In the genomic region with DNA sequence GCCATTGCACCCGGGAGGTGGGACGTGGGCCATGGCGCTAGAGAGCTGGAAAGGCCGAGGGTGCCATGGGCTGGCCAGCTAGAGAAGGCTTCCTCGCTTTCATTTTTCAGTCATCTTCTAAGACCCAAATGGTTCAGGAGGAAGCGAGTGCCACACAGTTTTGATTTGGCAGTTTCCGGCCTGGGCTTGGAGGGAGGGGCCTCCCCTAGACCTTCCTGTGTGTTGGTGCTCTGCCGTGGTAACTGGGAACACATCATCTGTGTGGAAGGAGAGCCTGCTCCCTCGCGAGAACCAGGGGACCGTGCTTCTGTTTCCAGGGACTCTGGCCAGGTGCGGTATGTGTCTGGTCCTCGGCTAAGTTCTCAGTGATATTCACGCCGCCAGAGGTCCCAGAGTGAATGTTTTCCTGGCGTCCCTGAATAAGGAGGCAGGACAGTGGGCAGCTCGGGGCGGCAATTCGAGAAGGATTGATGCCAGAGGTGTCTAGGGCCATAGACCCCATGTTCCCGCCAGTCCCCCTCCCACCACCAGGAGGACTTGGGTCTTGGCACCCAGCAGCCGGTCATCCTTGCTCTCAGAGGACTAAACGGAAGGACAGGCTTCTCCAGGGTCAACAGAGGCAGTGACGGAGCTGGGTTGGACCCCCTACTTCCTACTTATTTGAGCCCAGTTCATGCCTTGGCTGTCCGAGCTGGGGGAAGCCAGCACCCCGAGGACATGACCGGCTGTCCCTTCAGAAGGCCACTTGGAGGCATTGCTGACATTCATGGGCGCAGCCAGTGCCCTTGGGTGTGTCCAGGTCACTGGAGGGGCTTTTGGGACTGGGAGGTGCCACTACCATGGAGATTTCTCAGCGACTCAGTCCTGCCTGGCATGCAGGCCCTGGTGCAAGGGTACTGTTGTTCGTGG, we compare ENCODE assay signal across 9 cellular contexts. TPM values are rescaled to one million over a fixed set of nuclear protein-coding genes. Genes with fewer than 3 reads are reported as not detected.
DNase-seq lines count a peak whose midpoint lies in the region; ATAC-seq, FAIRE-seq and TF ChIP-seq lines count a peak whose summit lies in the region.
"Had no signal": no experiment of that assay in that cellular context is flagged by ENCODE, and none has a peak within 500 bp of the region (broad histone marks: within the 10 kb centered on the region; RNA-seq: fewer than 3 reads in every experiment).

No MANE protein-coding gene starts in this region.

- H3K9me3 ChIP-seq in CD8-positive, alpha-beta T cell (ENCODE audit: low read length) = no peaks in the 10 kb centered on the region

- POLR2A ChIA-PET in CD8-positive, alpha-beta T cell (lab: Charles Lee) = interaction anchor here (3.0 kb wide), 1 partner anchor 31 kb away, joined by 32 read pairs; no protein-coding TSS in a partner anchor

- no peak for TF ChIP-seq CTCF in CD8-positive, alpha-beta T cell (IDR thresholded peaks at IDR 0.05)
- TF ChIP-seq CTCF in D721Med (IDR thresholded peaks at IDR 0.05; ENCODE audit: insufficient read depth, missing control alignments) = no peak

- H3K4me1 ChIP-seq in CD8-positive, alpha-beta T cell (ENCODE audit: insufficient read depth, low read length) = peaks cover 35% of the 10 kb centered on the region

- peaks cover 46% of the 10 kb centered on the region for H3K4me1 Mint-ChIP-seq in CD8-positive, alpha-beta T cell (ENCODE audit: low read depth)
- peaks cover 25% of the 10 kb centered on the region for H3K4me1 Mint-ChIP-seq in activated naive CD8-positive, alpha-beta T cell treated with anti-CD3 and anti-CD28 coated beads for 36 hours

- peak overlapping the region; percentile 99 for H3K27ac ChIP-seq in CD8-positive, alpha-beta T cell (ENCODE audit: low read depth, low read length)
- H3K27ac ChIP-seq: HL-60 had no signal

- intact Hi-C loops in CD8-positive, alpha-beta T cell (cut with DNase I, micrococcal nuclease) = loop anchor here (5.0 to 10.0 kb wide), 3 partner anchors 560 to 790 kb away; partner anchors contain the start of genes CAMTA1 (in 1 of the 2), KLHL21 (in 1 of the 2), NOL9 (in 1 of the 2) and TAS1R1 (in 1 of the 2)

- peaks cover 13% of the 10 kb centered on the region for H3K36me3 Mint-ChIP-seq in CD8-positive, alpha-beta T cell
- H3K36me3 Mint-ChIP-seq in activated naive CD8-positive, alpha-beta T cell treated with anti-CD3 and anti-CD28 coated beads for 36 hours = peaks cover 2% of the 10 kb centered on the region

- CTCF ChIA-PET in CD8-positive, alpha-beta T cell (lab: Charles Lee) = interaction anchor here (1.3 to 3.1 kb wide), 2 partner anchors 30 to 32 kb away, joined by 3 to 11 read pairs; no protein-coding TSS in a partner anchor

- peak overlapping the region; percentile 87 for H3K4me3 ChIP-seq in CD8-positive, alpha-beta T cell (ENCODE audit: low read depth, low read length)

- peak overlapping the region; percentile 96 for H3K4me3 Mint-ChIP-seq in CD8-positive, alpha-beta T cell
- H3K4me3 Mint-ChIP-seq in activated naive CD8-positive, alpha-beta T cell treated with anti-CD3 and anti-CD28 coated beads for 36 hours = peak overlapping the region; percentile 99

- H3K27ac Mint-ChIP-seq in CD8-positive, alpha-beta T cell = peak overlapping the region; percentile 85
- peak overlapping the region; percentile 92 for H3K27ac Mint-ChIP-seq in activated naive CD8-positive, alpha-beta T cell treated with anti-CD3 and anti-CD28 coated beads for 36 hours

- no peaks in the 10 kb centered on the region for H3K27me3 ChIP-seq in CD8-positive, alpha-beta T cell (ENCODE audit: insufficient read depth, low read length)

- no peaks in the 10 kb centered on the region for H3K27me3 Mint-ChIP-seq in CD8-positive, alpha-beta T cell (ENCODE audit: low read depth)
- no peaks in the 10 kb centered on the region for H3K27me3 Mint-ChIP-seq in activated naive CD8-positive, alpha-beta T cell treated with anti-CD3 and anti-CD28 coated beads for 36 hours

- no peaks in the 10 kb centered on the region for H3K9me3 Mint-ChIP-seq in CD8-positive, alpha-beta T cell
- no peaks in the 10 kb centered on the region for H3K9me3 Mint-ChIP-seq in activated naive CD8-positive, alpha-beta T cell treated with anti-CD3 and anti-CD28 coated beads for 36 hours

- FAIRE-seq in D721Med (lab: Jason Lieb, UNC) = no peak

- DNase-seq in CD8-positive, alpha-beta T cell = peak; percentile 33 to 84 (median 65)
- DNase-seq in T-helper 1 cell = peak; percentile 31 to 84 (median 53)
- DNase-seq in activated naive CD8-positive, alpha-beta T cell treated with anti-CD3 and anti-CD28 coated beads for 36 hours = peak; percentile 57
- DNase-seq in occipital lobe (lab: John Stamatoyannopoulos, UW) = peak; percentile 29
- no peak for DNase-seq in D721Med (ENCODE audit: insufficient read length, low spot score)
- no peak for DNase-seq in hypothalamus (lab: John Stamatoyannopoulos, UW)
- no peak for DNase-seq in NCI-H82 (lab: John Stamatoyannopoulos, UW)

- ATAC-seq in CD8-positive, alpha-beta T cell = peak; percentile 27
- ATAC-seq in HG03342 (IDR thresholded peaks at IDR 0.05; ENCODE audit: unreplicated experiment) = no peak

- no peaks in the 10 kb centered on the region for H3K36me3 ChIP-seq in CD8-positive, alpha-beta T cell (ENCODE audit: insufficient read depth, low read length)

RNA-seq across cellular contexts. Expression of gene NPHP4, which starts 2.7 kb away (rescaled TPM):
- 1 to 10 TPM; 3.1 to 3.7 TPM for total RNA-seq in CD8-positive, alpha-beta T cell
- 10 to 100 TPM; 11.4 to 12.6 TPM for total RNA-seq in activated naive CD8-positive, alpha-beta T cell treated with anti-CD3 and anti-CD28 coated beads for 36 hours
- total RNA-seq in occipital lobe = 8.6 TPM

RNA-seq across cellular contexts. Expression of gene KCNAB2, which starts 50.7 kb away (rescaled TPM):
- 100 to 1,000 TPM; 152 to 163 TPM for total RNA-seq in CD8-positive, alpha-beta T cell
- total RNA-seq in activated naive CD8-positive, alpha-beta T cell treated with anti-CD3 and anti-CD28 coated beads for 36 hours = 100 to 1,000 TPM; 209 to 218 TPM
- 5.1 TPM for total RNA-seq in occipital lobe

Comparison
In these comparisons a context has a peak if more than half of its experiments do, and no peak if none do; other contexts are left out.
1. DNase-seq: peak in CD8-positive, alpha-beta T cell (7 of 7), T-helper 1 cell (5 of 5), activated naive CD8-positive, alpha-beta T cell treated with anti-CD3 and anti-CD28 coated beads for 36 hours (single experiment) and occipital lobe (single experiment); none in D721Med (single experiment), hypothalamus (0 of 51) and NCI-H82 (single experiment).
2. RNA of gene KCNAB2, which starts 50.7 kb away (total RNA-seq): 209 to 218 TPM in activated naive CD8-positive, alpha-beta T cell treated with anti-CD3 and anti-CD28 coated beads for 36 hours and 152 to 163 TPM in CD8-positive, alpha-beta T cell; 5.1 TPM in occipital lobe (single experiment); every median in the first group is over 10 times any median in the second.